Comparison of ENCODE assay signal across 17 cellular contexts in the genomic region with DNA sequence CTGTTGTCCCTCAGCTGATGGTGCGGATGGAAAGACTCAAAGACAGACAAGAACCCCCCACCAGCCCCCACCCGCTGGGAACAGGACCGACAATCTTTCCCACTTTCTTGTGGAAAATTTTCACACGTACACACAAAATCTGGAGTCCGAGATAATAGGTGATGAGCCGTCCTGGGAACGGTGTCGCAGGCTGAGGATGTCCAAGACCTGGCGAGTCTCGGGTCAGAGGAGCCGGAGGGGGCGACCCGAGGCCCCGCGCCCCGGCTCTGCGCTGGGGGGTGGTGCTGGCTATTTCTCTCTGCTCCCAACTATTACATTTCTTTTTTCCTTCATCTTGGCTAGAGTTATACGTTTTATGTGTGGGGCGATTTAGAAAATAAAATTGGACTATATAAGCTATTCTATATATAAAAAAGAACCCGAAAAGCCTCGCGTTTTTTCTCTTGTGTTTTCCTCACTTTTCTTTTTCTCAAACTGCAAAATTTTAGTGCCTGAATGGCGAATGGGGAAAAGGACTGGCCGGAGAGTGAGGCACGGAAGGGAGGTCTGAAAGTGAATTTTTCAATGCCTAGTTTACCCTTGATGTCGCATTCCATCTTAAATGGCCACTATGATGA.
"Had no signal": no experiment of that assay in that cellular context is flagged by ENCODE, and none has a peak within 500 bp of the region (broad histone marks: within the 10 kb centered on the region; RNA-seq: fewer than 3 reads in every experiment).

No MANE protein-coding gene starts in this region.

- H3K4me3 ChIP-seq: cardiac muscle cell, lung, right lobe of liver, testis, upper lobe of right lung had no signal

- H3K9me3 ChIP-seq: neutrophil, right lobe of liver, testis, upper lobe of right lung had no signal

- H3K27ac ChIP-seq: cardiac muscle cell, epithelial cell of prostate, neutrophil, right lobe of liver, testis, upper lobe of right lung had no signal

- H3K36me3 ChIP-seq: cardiac muscle cell, neutrophil, right lobe of liver, upper lobe of right lung had no signal

- DNase-seq: activated CD8-positive, alpha-beta memory T cell treated with anti-CD3 and anti-CD28 coated beads, Interleukin-2, amount 50 U/mL, for 4 hours; activated CD8-positive, alpha-beta T cell treated with anti-CD3 and anti-CD28 coated beads for 36 hours; activated naive CD8-positive, alpha-beta T cell treated with anti-CD3 and anti-CD28 coated beads, Interleukin-2, amount 10 ng/mL, durations not matched to agents 7 days and 5 days; activated T-cell treated with anti-CD3 and anti-CD28 coated beads, Interleukin-2, amount 50 U/mL, for 72 hours; cortex of kidney; effector memory CD4-positive, alpha-beta T cell; left colon; naive thymus-derived CD8-positive, alpha-beta T cell; right lobe of liver; stimulated activated CD4-positive, alpha-beta T cell treated with anti-CD3 and anti-CD28 coated beads, Interleukin-2, amount 100 ng/mL, for 24 hours; stimulated activated naive CD4-positive, alpha-beta T cell treated with Interleukin-2 at 50 U/mL for 16 hours; testis; upper lobe of right lung had no signal

- H3K27me3 ChIP-seq: testis had no signal
